23 cellular contexts compared by ENCODE assay signal in genomic region chr5:88398316-88398715, GRCh38.
A peak's percentile ranks its signal among the peaks of the same experiment; 100 is the strongest.
DNase-seq lines count a peak whose midpoint lies in the region; TF ChIP-seq lines count a peak whose summit lies in the region.
"Had no signal": no experiment of that assay in that cellular context is flagged by ENCODE, and none has a peak within 500 bp of the region (broad histone marks: within the 10 kb centered on the region; RNA-seq: fewer than 3 reads in every experiment).

No MANE protein-coding gene starts in this region.

- no peak overlapping the region for H3T11ph ChIP-seq in H9 (ENCODE audit: low read length)

- H3K18ac ChIP-seq in H9 (ENCODE audit: insufficient read length, low read depth, low read length): no peak overlapping the region

- H4K20me1 ChIP-seq in H9 (ENCODE audit: control insufficient read depth, insufficient read depth, insufficient read length): no peaks in the 10 kb centered on the region

- H3K9me3 ChIP-seq in H9 (ENCODE audit: control insufficient read depth, low read depth, low read length) (no peaks in the 10 kb centered on the region), iPS-20b (ENCODE audit: insufficient read depth, low read depth, low read length) (no peaks in the 10 kb centered on the region), Caco-2 (no peaks in the 10 kb centered on the region)
- H3K9me3 ChIP-seq: ascending aorta, SJCRH30 had no signal

- no TSS peak for BruUV-seq in Caco-2 (replicated peaks; lab: Mats Ljungman, UMichigan)

- no peak overlapping the region for H3K27ac ChIP-seq in H9 (ENCODE audit: insufficient read length, low read depth, low read length)
- no peak overlapping the region for H3K27ac ChIP-seq in iPS-20b (ENCODE audit: low read length)
- H3K27ac ChIP-seq: ascending aorta, PC-9, SJCRH30 had no signal

- H3K4me3 Mint-ChIP-seq in H9 (no peak overlapping the region), Caco-2 (ENCODE audit: unreplicated experiment) (no peak overlapping the region)
- H3K4me3 Mint-ChIP-seq: activated B cell treated with CpG ODN at 0.5 μM for 24 hours; activated CD8-positive, alpha-beta T cell treated with anti-CD3 and anti-CD28 coated beads, Interleukin-2, amount 10 ng/mL, durations not matched to agents 7 days and 5 days; activated naive CD4-positive, alpha-beta T cell treated with anti-CD3 and anti-CD28 coated beads for 36 hours; activated T-cell treated with anti-CD3 and anti-CD28 coated beads, Interleukin-2, amount 50 U/mL, for 24 hours; CD4-positive, CD25-positive, alpha-beta regulatory T cell; memory B cell; natural killer cell treated with Interleukin-12 subunit alpha and Interleukin-12 subunit beta and Interleukin-15 and Interleukin-18, amount 100 ng/mL, for 72 hours; T-helper 17 cell had no signal

- no peak overlapping the region for H2BK5ac ChIP-seq in H9 (ENCODE audit: insufficient read length, low read length)

- H3K27me3 ChIP-seq in H9 (ENCODE audit: insufficient read depth, low read length): no peaks in the 10 kb centered on the region
- peaks cover 11% of the 10 kb centered on the region for H3K27me3 ChIP-seq in iPS-20b (ENCODE audit: insufficient read depth, low read length)
- H3K27me3 ChIP-seq in Caco-2 (replicated peaks; ENCODE audit: control insufficient read depth, insufficient read depth, low read length): no peaks in the 10 kb centered on the region; the same call in none of the 2 replicates
- H3K27me3 ChIP-seq: ascending aorta, SJCRH30 had no signal

- no peak overlapping the region; the same call in 1 of the 2 replicates for H3K14ac ChIP-seq in H9 (ENCODE audit: insufficient read depth, low read length)

- H3K4me1 ChIP-seq in H9 (ENCODE audit: insufficient read depth, low read length): peaks cover 3% of the 10 kb centered on the region; the same call in 1 of the 2 replicates
- peaks cover 61% of the 10 kb centered on the region for H3K4me1 ChIP-seq in iPS-20b (ENCODE audit: insufficient read depth, low read length)
- H3K4me1 ChIP-seq in Caco-2: no peaks in the 10 kb centered on the region
- H3K4me1 ChIP-seq: ascending aorta, SJCRH30 had no signal

- H3K56ac ChIP-seq in H9 (ENCODE audit: insufficient read length, low read depth, low read length): no peak overlapping the region

- POLR2A ChIA-PET in Caco-2 (lab: Charles Lee): no interaction called here

- peak overlapping the region; percentile 61 for H2BK120ac ChIP-seq in H9 (ENCODE audit: low read depth, low read length, poor library complexity, severe bottlenecking)

- no peaks in the 10 kb centered on the region for H3K36me3 ChIP-seq in iPS-20b (ENCODE audit: insufficient read depth, low read depth, low read length)
- H3K36me3 ChIP-seq in Caco-2 (ENCODE audit: control insufficient read depth, insufficient read depth, low read length): no peaks in the 10 kb centered on the region
- H3K36me3 ChIP-seq: ascending aorta, SJCRH30 had no signal

- H2AK5ac ChIP-seq in H9 (ENCODE audit: insufficient read length, low read length): no peak overlapping the region

- H3K36me3 Mint-ChIP-seq in H9 (ENCODE audit: insufficient read depth in 1 of 3, low read depth in 3 of 3) (no peaks in the 10 kb centered on the region), Caco-2 (ENCODE audit: insufficient read depth, unreplicated experiment) (no peaks in the 10 kb centered on the region)
- H3K36me3 Mint-ChIP-seq: CD4-positive, CD25-positive, alpha-beta regulatory T cell; memory B cell; natural killer cell treated with Interleukin-12 subunit alpha and Interleukin-12 subunit beta and Interleukin-15 and Interleukin-18, amount 100 ng/mL, for 72 hours had no signal

- TF ChIP-seq CTCF in H9 (conservative IDR thresholded peaks at IDR 0.05) (no peak), Caco-2 (IDR thresholded peaks at IDR 0.05; ENCODE audit: insufficient read depth in 1 of 2, low read depth in 1 of 2, low read length in 1 of 2, severe bottlenecking in 1 of 2, unreplicated experiment in 1 of 2) (no peak)

- DNase-seq in H9: no peak
- peak; percentile 67 for DNase-seq in astrocyte of the hippocampus (ENCODE audit: low read depth, low spot score)
- peak; percentile 74 for DNase-seq in pons (ENCODE audit: low spot score)
- no peak for DNase-seq in NCI-H2029 (lab: John Stamatoyannopoulos, UW)
- no peak for DNase-seq in NCI-H524 (lab: John Stamatoyannopoulos, UW)
- no peak for DNase-seq in Caco-2
- DNase-seq in NCI-H1092 (lab: John Stamatoyannopoulos, UW): no peak
- DNase-seq: activated B cell treated with CpG ODN at 0.5 μM for 24 hours; activated CD8-positive, alpha-beta T cell treated with anti-CD3 and anti-CD28 coated beads, Interleukin-2, amount 10 ng/mL, durations not matched to agents 7 days and 5 days; activated naive CD4-positive, alpha-beta T cell treated with anti-CD3 and anti-CD28 coated beads for 36 hours; activated T-cell treated with anti-CD3 and anti-CD28 coated beads, Interleukin-2, amount 50 U/mL, for 24 hours; CD4-positive, CD25-positive, alpha-beta regulatory T cell; Kasumi-1; NCI-H1436; NCI-H774; PC-9; stimulated activated CD4-positive, alpha-beta T cell treated with anti-CD3 and anti-CD28 coated beads, Interleukin-4, amount 100 ng/mL, for 4 hours; T-helper 17 cell had no signal

- H3K4me1 Mint-ChIP-seq in H9: peaks cover 66 to 68% of the 10 kb centered on the region in 2 experiments
- no peaks in the 10 kb centered on the region for H3K4me1 Mint-ChIP-seq in Caco-2 (ENCODE audit: low read depth, unreplicated experiment)
- H3K4me1 Mint-ChIP-seq: activated B cell treated with CpG ODN at 0.5 μM for 24 hours; CD4-positive, CD25-positive, alpha-beta regulatory T cell; T-helper 17 cell had no signal

- no peaks in the 10 kb centered on the region for H3K23me2 ChIP-seq in H9 (ENCODE audit: insufficient read length, low read depth, low read length, poor library complexity, severe bottlenecking)

- peak overlapping the region; percentile 50 for H2BK12ac ChIP-seq in H9 (ENCODE audit: insufficient read length, low read depth, low read length)

- CTCF ChIA-PET in Caco-2 (lab: Charles Lee): no interaction called here

- H3K27me3 Mint-ChIP-seq in H9 (ENCODE audit: low read depth): peaks cover 4% of the 10 kb centered on the region; the same call in 1 of the 2 replicates
- H3K27me3 Mint-ChIP-seq in Caco-2 (ENCODE audit: insufficient read depth, unreplicated experiment): peaks cover 37% of the 10 kb centered on the region

- no peaks in the 10 kb centered on the region for H3K79me1 ChIP-seq in H9 (ENCODE audit: insufficient read depth, low read depth, low read length, poor library complexity, severe bottlenecking)

- WGBS in H9 (ENCODE audit: extremely low coverage, insufficient read length, low lambda C conversion rate): no CpG with 5 or more reads among the region's 4 CpGs

- no peaks in the 10 kb centered on the region for H3K9me3 Mint-ChIP-seq in H9
- no peaks in the 10 kb centered on the region for H3K9me3 Mint-ChIP-seq in Caco-2 (ENCODE audit: unreplicated experiment)
- H3K9me3 Mint-ChIP-seq: activated B cell treated with CpG ODN at 0.5 μM for 24 hours; activated naive CD4-positive, alpha-beta T cell treated with anti-CD3 and anti-CD28 coated beads for 36 hours; activated T-cell treated with anti-CD3 and anti-CD28 coated beads, Interleukin-2, amount 50 U/mL, for 24 hours; CD4-positive, CD25-positive, alpha-beta regulatory T cell; memory B cell; natural killer cell treated with Interleukin-12 subunit alpha and Interleukin-12 subunit beta and Interleukin-15 and Interleukin-18, amount 100 ng/mL, for 72 hours had no signal

- H4K5ac ChIP-seq in H9 (ENCODE audit: insufficient read length, low read depth, low read length): no peak overlapping the region

- H4K91ac ChIP-seq in H9 (ENCODE audit: insufficient read length, low read depth, low read length): no peak overlapping the region

- H3K79me2 ChIP-seq in H9 (ENCODE audit: insufficient read depth, low read length): no peaks in the 10 kb centered on the region

- no peak overlapping the region for H3K9ac ChIP-seq in H9 (ENCODE audit: extremely low read depth, insufficient read length, low read length)
- peak overlapping the region; percentile 49; the same call in 1 of the 2 replicates for H3K9ac ChIP-seq in iPS-20b (ENCODE audit: low read depth, low read length)

- H2BK20ac ChIP-seq in H9 (ENCODE audit: low read depth, low read length, poor library complexity, severe bottlenecking): no peak overlapping the region

- H3K23ac ChIP-seq in H9 (ENCODE audit: insufficient read length, low read depth, low read length): no peak overlapping the region

- H4K8ac ChIP-seq in H9 (replicated peaks; ENCODE audit: insufficient read length, low read depth, low read length): no peak overlapping the region

- no peak overlapping the region for H3K4me3 ChIP-seq in iPS-20b (ENCODE audit: low read length)
- H3K4me3 ChIP-seq in Caco-2 (ENCODE audit: low read depth, low read length): no peak overlapping the region
- H3K4me3 ChIP-seq: PC-9 had no signal

- no peak overlapping the region for H2AFZ ChIP-seq in H9 (ENCODE audit: low read length)
- H2AFZ ChIP-seq: PC-9 had no signal

- H3K4me2 ChIP-seq in H9 (ENCODE audit: insufficient read depth, insufficient read length, low read length): no peak overlapping the region
- H3K4me2 ChIP-seq: PC-9 had no signal

- intact Hi-C loops in Caco-2 (cut with micrococcal nuclease; ENCODE audit: unreplicated experiment): loop anchor here (5.0 kb wide), 1 partner anchor 256 kb away; no protein-coding TSS in a partner anchor

- H3K4ac ChIP-seq in H9 (ENCODE audit: low read depth, low read length): no peak overlapping the region

- H3K27ac Mint-ChIP-seq in H9 (peak overlapping the region in 2 of 3 experiments; percentile 4 to 24; a peak in 1 of 7 replicates), Caco-2 (ENCODE audit: unreplicated experiment) (no peak overlapping the region)
- H3K27ac Mint-ChIP-seq: activated B cell treated with CpG ODN at 0.5 μM for 24 hours; activated CD8-positive, alpha-beta T cell treated with anti-CD3 and anti-CD28 coated beads, Interleukin-2, amount 10 ng/mL, durations not matched to agents 7 days and 5 days; activated naive CD4-positive, alpha-beta T cell treated with anti-CD3 and anti-CD28 coated beads for 36 hours; activated T-cell treated with anti-CD3 and anti-CD28 coated beads, Interleukin-2, amount 50 U/mL, for 24 hours; CD4-positive, CD25-positive, alpha-beta regulatory T cell; memory B cell; natural killer cell treated with Interleukin-12 subunit alpha and Interleukin-12 subunit beta and Interleukin-15 and Interleukin-18, amount 100 ng/mL, for 72 hours; T-helper 17 cell had no signal

- no peak overlapping the region for H2BK15ac ChIP-seq in H9 (ENCODE audit: low read depth, low read length)

Comparison
In these comparisons a context has a peak if more than half of its experiments do, and no peak if none do; other contexts are left out.
1. DNase-seq: peak in astrocyte of the hippocampus (single experiment) and pons (single experiment); none in H9 (single experiment), NCI-H2029 (single experiment), NCI-H524 (0 of 2), Caco-2 (0 of 2) and NCI-H1092 (single experiment).